Comparison of ENCODE assay signal across 18 cellular contexts in genomic region chr11:61328351-61328750, GRCh38. TPM values are rescaled to one million over a fixed set of nuclear protein-coding genes. Genes with fewer than 3 reads are reported as not detected.
"Had no signal": no experiment of that assay in that cellular context is flagged by ENCODE, and none has a peak within 500 bp of the region (broad histone marks: within the 10 kb centered on the region; RNA-seq: fewer than 3 reads in every experiment).

No MANE protein-coding gene starts in this region.

- H3K27ac ChIP-seq: body of pancreas, lower lobe of right lung, prostate gland, right lobe of liver, transverse colon had no signal

- ATAC-seq: body of pancreas; effector memory CD8-positive, alpha-beta T cell; lower lobe of right lung; naive thymus-derived CD4-positive, alpha-beta T cell; right lobe of liver had no signal

- H3K9me3 ChIP-seq: body of pancreas, lower lobe of right lung, prostate gland, right lobe of liver, transverse colon had no signal

- H3K27me3 Mint-ChIP-seq: dendritic cell treated with granulocyte-macrophage colony-stimulating factor and Interleukin-4, amounts not matched to agents 40 ng/mL and 50 ng/mL, for 4 days; effector memory CD8-positive, alpha-beta T cell; naive thymus-derived CD4-positive, alpha-beta T cell had no signal

- H3K4me3 ChIP-seq: body of pancreas, lower lobe of right lung, prostate gland, right lobe of liver, transverse colon had no signal

- H3K4me3 Mint-ChIP-seq: activated T-helper 1 cell treated with anti-CD3 and anti-CD28 coated beads, Interleukin-12 subunit alpha, Interleukin-12 subunit beta, Interleukin-2, Interleukin-4 antibody, amounts not matched to agents 30 ng/mL and 10 ng/mL and 1 ng/mL, durations not matched to agents 14 hours and 24 hours and 36 hours; dendritic cell treated with granulocyte-macrophage colony-stimulating factor and Interleukin-4, amounts not matched to agents 40 ng/mL and 50 ng/mL, for 4 days; effector memory CD8-positive, alpha-beta T cell; naive thymus-derived CD4-positive, alpha-beta T cell had no signal

- H3K27me3 ChIP-seq: body of pancreas, right lobe of liver, transverse colon had no signal

- DNase-seq: activated naive CD4-positive, alpha-beta T cell; body of pancreas; effector memory CD8-positive, alpha-beta T cell; hypothalamus; kidney glomerular epithelial cell; lower lobe of right lung; midbrain; naive thymus-derived CD4-positive, alpha-beta T cell; occipital lobe; right lobe of liver; stimulated activated CD4-positive, alpha-beta T cell treated with anti-CD3 and anti-CD28 coated beads, Interleukin-2, amount 100 ng/mL, for 24 hours; stimulated activated naive CD4-positive, alpha-beta T cell; substantia nigra; T-helper 9 cell; transverse colon had no signal

- H3K27ac Mint-ChIP-seq: activated T-helper 1 cell treated with anti-CD3 and anti-CD28 coated beads, Interleukin-12 subunit alpha, Interleukin-12 subunit beta, Interleukin-2, Interleukin-4 antibody, amounts not matched to agents 30 ng/mL and 10 ng/mL and 1 ng/mL, durations not matched to agents 14 hours and 24 hours and 36 hours; dendritic cell treated with granulocyte-macrophage colony-stimulating factor and Interleukin-4, amounts not matched to agents 40 ng/mL and 50 ng/mL, for 4 days had no signal

- H3K9me3 Mint-ChIP-seq: activated T-helper 1 cell treated with anti-CD3 and anti-CD28 coated beads, Interleukin-12 subunit alpha, Interleukin-12 subunit beta, Interleukin-2, Interleukin-4 antibody, amounts not matched to agents 30 ng/mL and 10 ng/mL and 1 ng/mL, durations not matched to agents 14 hours and 24 hours and 36 hours; dendritic cell treated with granulocyte-macrophage colony-stimulating factor and Interleukin-4, amounts not matched to agents 40 ng/mL and 50 ng/mL, for 4 days; effector memory CD8-positive, alpha-beta T cell had no signal

RNA-seq across cellular contexts. Expression of gene VWCE, which starts 33.2 kb away (rescaled TPM):
- polyA plus RNA-seq: naive thymus-derived CD4-positive, alpha-beta T cell had no signal
